Comparison of ENCODE assay signal across 1 cellular context in genomic region chr16:48524348-48525200, GRCh38.
A peak's percentile ranks its signal among the peaks of the same experiment; 100 is the strongest.
TF ChIP-seq lines count a peak whose summit lies in the region.

No MANE protein-coding gene starts in this region.

TF ChIP-seq in HepG2, 621 proteins besides CTCF, POLR2A, EP300 and RAD21 (continued from another document and continues in another):
- TF ChIP-seq ZBTB44 (CRISPR knock-in tag; IDR thresholded peaks at IDR 0.05) (no peak), TFDP2 (CRISPR knock-in tag; IDR thresholded peaks at IDR 0.05) (0 out of 2 replicates have a peak, but pooled peaks have one; percentile 42), NFRKB (IDR thresholded peaks at IDR 0.05) (no peak), SKIL (CRISPR knock-in tag; IDR thresholded peaks at IDR 0.05; ENCODE audit: borderline replicate concordance) (no peak; the same call in 1 of the 2 replicates), ZMYM2 (CRISPR knock-in tag; IDR thresholded peaks at IDR 0.05) (peak; percentile 73; the same call in 1 of the 2 replicates), SNAPC5 (CRISPR knock-in tag; IDR thresholded peaks at IDR 0.05; ENCODE audit: borderline replicate concordance) (no peak), ZNF747 (CRISPR knock-in tag; IDR thresholded peaks at IDR 0.05; ENCODE audit: borderline replicate concordance) (0 out of 2 replicates have a peak, but pooled peaks have one; percentile 51), PRDM15 (CRISPR knock-in tag; IDR thresholded peaks at IDR 0.05) (no peak), CAMTA2 (CRISPR knock-in tag; IDR thresholded peaks at IDR 0.05; ENCODE audit: borderline replicate concordance) (no peak), CC2D1A (CRISPR knock-in tag; IDR thresholded peaks at IDR 0.05) (no peak), ZNF546 (CRISPR knock-in tag; conservative IDR thresholded peaks at IDR 0.05) (no peak), CHD2 (IDR thresholded peaks at IDR 0.05; ENCODE audit: low read depth, low read length) (no peak), ZNF567 (CRISPR knock-in tag; IDR thresholded peaks at IDR 0.05; ENCODE audit: borderline replicate concordance) (0 out of 2 replicates have a peak, but pooled peaks have one; percentile 26), KDM5A (IDR thresholded peaks at IDR 0.05; ENCODE audit: borderline replicate concordance, low read length) (no peak), GMEB2 (CRISPR knock-in tag; IDR thresholded peaks at IDR 0.05; ENCODE audit: low read depth) (no peak), DR1 (CRISPR knock-in tag; IDR thresholded peaks at IDR 0.05) (no peak), NRL (CRISPR knock-in tag; IDR thresholded peaks at IDR 0.05; ENCODE audit: borderline replicate concordance) (no peak), FOXM1 (CRISPR knock-in tag; IDR thresholded peaks at IDR 0.05) (no peak), NBN (conservative IDR thresholded peaks at IDR 0.05) (no peak), CCAR2 (optimal IDR thresholded peaks at IDR 0.05; ENCODE audit: low read depth, low read length) (no peak), ZNF3 (CRISPR knock-in tag; IDR thresholded peaks at IDR 0.05) (no peak), CENPX (CRISPR knock-in tag; IDR thresholded peaks at IDR 0.05) (no peak), ZNF703 (CRISPR knock-in tag; IDR thresholded peaks at IDR 0.05; ENCODE audit: borderline replicate concordance) (no peak), KMT2B (CRISPR knock-in tag; IDR thresholded peaks at IDR 0.05) (0 out of 2 replicates have a peak, but pooled peaks have one; percentile 34), DMAP1 (CRISPR knock-in tag; IDR thresholded peaks at IDR 0.05) (no peak), FOXP4 (CRISPR knock-in tag; IDR thresholded peaks at IDR 0.05) (peak; percentile 72), TFE3 (CRISPR knock-in tag; IDR thresholded peaks at IDR 0.05) (peak; percentile 64; the same call in 1 of the 2 replicates), ELK4 (CRISPR knock-in tag; IDR thresholded peaks at IDR 0.05; ENCODE audit: borderline replicate concordance) (no peak), PHF8 (CRISPR knock-in tag; IDR thresholded peaks at IDR 0.05) (no peak), ZGPAT (CRISPR knock-in tag; IDR thresholded peaks at IDR 0.05) (peak; percentile 55), ZBTB39 (CRISPR knock-in tag; IDR thresholded peaks at IDR 0.05) (no peak), MYPOP (CRISPR knock-in tag; IDR thresholded peaks at IDR 0.05) (no peak), ZFP36L2 (CRISPR knock-in tag; IDR thresholded peaks at IDR 0.05) (no peak), ETS1 (CRISPR knock-in tag; IDR thresholded peaks at IDR 0.05) (no peak), ZNF335 (CRISPR knock-in tag; IDR thresholded peaks at IDR 0.05) (peak; percentile 73; the same call in 1 of the 2 replicates), EHMT2 (IDR thresholded peaks at IDR 0.05; ENCODE audit: borderline replicate concordance, low read depth, low read length) (no peak)
